In genomic region chr14:54261283-54261682, GRCh38 we compare ENCODE assay signal across 21 cellular contexts.
"Had no signal": no experiment of that assay in that cellular context is flagged by ENCODE, and none has a peak within 500 bp of the region (broad histone marks: within the 10 kb centered on the region; RNA-seq: fewer than 3 reads in every experiment).

No MANE protein-coding gene starts in this region.

- H3K4me1 Mint-ChIP-seq: activated CD8-positive, alpha-beta memory T cell treated with anti-CD3 and anti-CD28 coated beads, Interleukin-2, amount 10 ng/mL, durations not matched to agents 7 days and 5 days; stimulated activated memory B cell treated with anti-CD40 and anti-IgM and Interleukin-4, amounts not matched to agents 10 μg/mL and 1 μg/mL and 100 μg/mL, for 72 hours had no signal

- FAIRE-seq: endothelial cell of umbilical vein, islet of Langerhans had no signal

- DNase-seq: activated CD4-positive, alpha-beta T cell treated with anti-CD3 and anti-CD28 coated beads for 1 hour; activated CD4-positive, alpha-beta T cell treated with anti-CD3 and anti-CD28 coated beads, Interleukin-2, amount 50 U/mL, for 4 hours; activated CD8-positive, alpha-beta memory T cell treated with anti-CD3 and anti-CD28 coated beads, Interleukin-2, amount 10 ng/mL, durations not matched to agents 7 days and 5 days; activated naive CD4-positive, alpha-beta T cell treated with anti-CD3 and anti-CD28 coated beads, Interleukin-2, amount 50 U/mL, for 16 hours; activated T-cell treated with anti-CD3 and anti-CD28 coated beads, Interleukin-2, amount 50 U/mL, for 1 hour; central memory CD4-positive, alpha-beta T cell; effector CD4-positive, alpha-beta T cell; foreskin fibroblast; hippocampal formation; left colon; lower lobe of right lung; midbrain; retina; stimulated activated CD4-positive, alpha-beta T cell treated with anti-CD3 and anti-CD28 coated beads, Interleukin-2, amount 100 ng/mL, for 48 hours; T-helper 1 cell; T1000 had no signal

- H3K9me3 ChIP-seq: lower lobe of right lung, neutrophil had no signal

- H3K27me3 ChIP-seq: neutrophil had no signal

- H3K4me3 ChIP-seq: coronary artery, lower lobe of right lung had no signal

- H3K9me3 Mint-ChIP-seq: stimulated activated memory B cell treated with anti-CD40 and anti-IgM and Interleukin-4, amounts not matched to agents 10 μg/mL and 1 μg/mL and 100 μg/mL, for 72 hours had no signal

- H3K4me3 Mint-ChIP-seq: activated CD8-positive, alpha-beta memory T cell treated with anti-CD3 and anti-CD28 coated beads, Interleukin-2, amount 10 ng/mL, durations not matched to agents 7 days and 5 days; stimulated activated memory B cell treated with anti-CD40 and anti-IgM and Interleukin-4, amounts not matched to agents 10 μg/mL and 1 μg/mL and 100 μg/mL, for 72 hours had no signal

- H3K36me3 Mint-ChIP-seq: activated CD8-positive, alpha-beta memory T cell treated with anti-CD3 and anti-CD28 coated beads, Interleukin-2, amount 10 ng/mL, durations not matched to agents 7 days and 5 days; stimulated activated memory B cell treated with anti-CD40 and anti-IgM and Interleukin-4, amounts not matched to agents 10 μg/mL and 1 μg/mL and 100 μg/mL, for 72 hours had no signal

- H3K27ac Mint-ChIP-seq: activated CD8-positive, alpha-beta memory T cell treated with anti-CD3 and anti-CD28 coated beads, Interleukin-2, amount 10 ng/mL, durations not matched to agents 7 days and 5 days; stimulated activated memory B cell treated with anti-CD40 and anti-IgM and Interleukin-4, amounts not matched to agents 10 μg/mL and 1 μg/mL and 100 μg/mL, for 72 hours had no signal

- H3K36me3 ChIP-seq: lower lobe of right lung, neutrophil had no signal

- H3K27ac ChIP-seq: coronary artery, lower lobe of right lung, neutrophil had no signal

- H3K27me3 Mint-ChIP-seq: stimulated activated memory B cell treated with anti-CD40 and anti-IgM and Interleukin-4, amounts not matched to agents 10 μg/mL and 1 μg/mL and 100 μg/mL, for 72 hours had no signal

- H3K4me1 ChIP-seq: lower lobe of right lung had no signal
